Comparison of ENCODE assay signal across 16 cellular contexts in genomic region chr2:160227252-160227651, GRCh38. TPM values are rescaled to one million over a fixed set of nuclear protein-coding genes. Genes with fewer than 3 reads are reported as not detected.
DNase-seq lines count a peak whose midpoint lies in the region; ATAC-seq and TF ChIP-seq lines count a peak whose summit lies in the region.
"Had no signal": no experiment of that assay in that cellular context is flagged by ENCODE, and none has a peak within 500 bp of the region (broad histone marks: within the 10 kb centered on the region; RNA-seq: fewer than 3 reads in every experiment).

No MANE protein-coding gene starts in this region.

- peak overlapping the region; percentile 99 for H3K27ac ChIP-seq in brain microvascular endothelial cell
- H3K27ac ChIP-seq in suprapubic skin = peak overlapping the region; percentile 12
- no peak overlapping the region for H3K27ac ChIP-seq in vagina

- H3K4me1 Mint-ChIP-seq in effector memory CD8-positive, alpha-beta T cell (ENCODE audit: low read depth in 2 of 2) = peaks cover 4 to 6% of the 10 kb centered on the region in 2 donors

- in situ Hi-C loops in brain microvascular endothelial cell (cut with HindIII; ENCODE audit: low pct_ligation_motif_present, low sequenced_read_pairs) = no loop called here

- TF ChIP-seq EP300 in suprapubic skin (IDR thresholded peaks at IDR 0.05) = no peak

- no peak overlapping the region for H3K4me3 Mint-ChIP-seq in effector memory CD8-positive, alpha-beta T cell
- H3K4me3 Mint-ChIP-seq: activated B cell treated with CpG ODN at 0.5 μM for 24 hours had no signal

- no peaks in the 10 kb centered on the region for H3K36me3 Mint-ChIP-seq in effector memory CD8-positive, alpha-beta T cell (ENCODE audit: insufficient read depth)

- TF ChIP-seq CTCF in brain microvascular endothelial cell (IDR thresholded peaks at IDR 0.05; ENCODE audit: low read depth, low read length, missing control alignments) = no peak
- TF ChIP-seq CTCF in suprapubic skin (IDR thresholded peaks at IDR 0.05) = no peak
- TF ChIP-seq CTCF in vagina (IDR thresholded peaks at IDR 0.05) = no peak

- ATAC-seq in effector memory CD8-positive, alpha-beta T cell (replicated peaks) = no peak
- no peak for ATAC-seq in HG02763 (IDR thresholded peaks at IDR 0.05; ENCODE audit: unreplicated experiment)
- ATAC-seq: Right ventricle myocardium inferior had no signal

- intact Hi-C loops in vagina (cut with DNase I) = no loop called here

- 46% methylated on average over 3 of the region's 3 CpGs for WGBS in suprapubic skin

- no peaks in the 10 kb centered on the region for H3K27me3 ChIP-seq in brain microvascular endothelial cell (replicated peaks)
- H3K27me3 ChIP-seq in suprapubic skin = no peaks in the 10 kb centered on the region
- no peaks in the 10 kb centered on the region for H3K27me3 ChIP-seq in vagina

- DNase-seq in HT1080 (ENCODE audit: low read depth) (peak; percentile 86), brain microvascular endothelial cell (peak; percentile 82), left kidney (ENCODE audit: low read depth, low spot score) (peak; percentile 61), suprapubic skin (ENCODE audit: low spot score in 2 of 2) (no peak), hypothalamus (lab: John Stamatoyannopoulos, UW) (no peak), vagina (ENCODE audit: extremely low spot score in 2 of 2) (no peak)
- DNase-seq in effector memory CD8-positive, alpha-beta T cell = no peak
- DNase-seq: activated B cell treated with CpG ODN at 0.5 μM for 24 hours; activated T-cell treated with anti-CD3 and anti-CD28 coated beads, Interleukin-2, amount 50 U/mL, for 48 hours; cerebellar nuclear complex; Karpas-422; mesendoderm; NCI-H345; right cardiac atrium had no signal

- no peak overlapping the region for H3K27ac Mint-ChIP-seq in effector memory CD8-positive, alpha-beta T cell
- H3K27ac Mint-ChIP-seq: activated B cell treated with CpG ODN at 0.5 μM for 24 hours had no signal

- H3K36me3 ChIP-seq in brain microvascular endothelial cell (replicated peaks) = no peaks in the 10 kb centered on the region
- H3K36me3 ChIP-seq in suprapubic skin = no peaks in the 10 kb centered on the region
- no peaks in the 10 kb centered on the region for H3K36me3 ChIP-seq in vagina

- H3K9me3 ChIP-seq in suprapubic skin = no peaks in the 10 kb centered on the region
- H3K9me3 ChIP-seq in vagina = no peaks in the 10 kb centered on the region

- H3K4me1 ChIP-seq in suprapubic skin (peaks cover 75% of the 10 kb centered on the region), vagina (peaks cover 59% of the 10 kb centered on the region)

- H3K4me3 ChIP-seq in brain microvascular endothelial cell (ENCODE audit: low read depth, low read length) (no peak overlapping the region), suprapubic skin (no peak overlapping the region), vagina (no peak overlapping the region)

- TF ChIP-seq POLR2A in suprapubic skin (IDR thresholded peaks at IDR 0.05) = no peak
- no peak for TF ChIP-seq POLR2A in vagina (IDR thresholded peaks at IDR 0.05)

- no peaks in the 10 kb centered on the region for H3K9me3 Mint-ChIP-seq in effector memory CD8-positive, alpha-beta T cell
- H3K9me3 Mint-ChIP-seq: activated B cell treated with CpG ODN at 0.5 μM for 24 hours had no signal

- H3K27me3 Mint-ChIP-seq in effector memory CD8-positive, alpha-beta T cell = peaks cover 15 to 31% of the 10 kb centered on the region in 2 donors

RNA-seq across cellular contexts. Expression of gene ITGB6, which starts 27.2 kb away (rescaled TPM):
- 0.05 and 0.33 TPM in 2 replicates for total RNA-seq in HT1080 (2014; rRNA removed; shearing (Covaris generic))
- 0.16 and 0.24 TPM in 2 replicates for polyA plus RNA-seq in HT1080 (2015; cell fraction: cytosol; rRNA removed)
- 0.30 and 0.42 TPM in 2 replicates for polyA plus RNA-seq in HT1080 (2015; cell fraction: nucleus; rRNA removed)
- 10 to 100 TPM in 2 of 4 donors, 1 to 10 TPM in 2; 4.4 to 13.8 (median 10.0) TPM for total RNA-seq in suprapubic skin
- total RNA-seq in vagina = 17.2 TPM
- total RNA-seq: activated B cell treated with CpG ODN at 0.5 μM for 24 hours had no signal

Comparison
In these comparisons a context has a peak if more than half of its experiments do, and no peak if none do; other contexts are left out.
1. DNase-seq: peak in HT1080 (single experiment), brain microvascular endothelial cell (single experiment) and left kidney (single experiment); none in suprapubic skin (0 of 2), hypothalamus (0 of 51), vagina (0 of 2) and effector memory CD8-positive, alpha-beta T cell (0 of 3).